In the genomic region with DNA sequence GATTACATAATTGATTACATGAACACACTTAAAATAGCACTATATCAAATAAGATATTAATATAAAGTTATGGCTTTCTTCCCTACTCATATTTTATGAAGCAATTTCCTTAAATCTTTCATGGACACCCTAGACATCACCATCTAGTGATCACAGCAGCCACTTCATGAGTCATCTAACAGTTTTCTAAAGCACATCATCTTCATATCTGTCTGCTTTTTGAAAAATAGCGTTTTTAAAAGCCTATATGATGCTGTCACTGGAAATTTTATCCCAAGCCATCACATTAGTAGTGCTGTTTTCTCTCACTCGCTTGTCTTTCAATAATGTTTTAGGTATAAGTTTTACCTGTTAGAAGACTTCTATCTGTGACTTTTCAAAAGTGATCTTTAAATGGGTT, we compare ENCODE assay signal across 10 cellular contexts.
"Had no signal": no experiment of that assay in that cellular context is flagged by ENCODE, and none has a peak within 500 bp of the region (broad histone marks: within the 10 kb centered on the region; RNA-seq: fewer than 3 reads in every experiment).

No MANE protein-coding gene starts in this region.

- H3K36me3 ChIP-seq: HAP-1 had no signal

- ATAC-seq: GM23338, HCT116 had no signal

- H3K9ac ChIP-seq: GM23248 had no signal

- H3K9me3 ChIP-seq: HAP-1 had no signal

- DNase-seq: GM23248, GOT3, H7, H9, HCEC 1CT, HFFc6 had no signal

- H3K27ac ChIP-seq: GM23248 had no signal

- H3K4me2 ChIP-seq: GM23338 had no signal

- FAIRE-seq: H1 had no signal

- H2AFZ ChIP-seq: GM23248, GM23338 had no signal

- H3K4me1 ChIP-seq: HAP-1 had no signal

- H3K4me3 ChIP-seq: GM23248, GM23338, HAP-1 had no signal
